ENCODE assay signal across 18 cellular contexts in genomic region chr6:81682238-81682795, GRCh38.
"Had no signal": no experiment of that assay in that cellular context is flagged by ENCODE, and none has a peak within 500 bp of the region (broad histone marks: within the 10 kb centered on the region; RNA-seq: fewer than 3 reads in every experiment).

No MANE protein-coding gene starts in this region.

- H3K27me3 ChIP-seq: dorsolateral prefrontal cortex, hepatocyte, neutrophil, tibial artery, uterus had no signal

- H3K27ac ChIP-seq: dorsolateral prefrontal cortex, hepatocyte, neutrophil, tibial artery, uterus had no signal

- H3K27ac Mint-ChIP-seq: activated CD4-positive, alpha-beta T cell treated with anti-CD3 and anti-CD28 coated beads, Interleukin-2, amount 10 ng/mL, durations not matched to agents 7 days and 5 days; endodermal cell; naive thymus-derived CD8-positive, alpha-beta T cell; stimulated activated naive B cell treated with anti-CD40 and anti-IgM and Interleukin-4, amounts not matched to agents 10 μg/mL and 1 μg/mL and 100 μg/mL, for 72 hours had no signal

- H3K27me3 Mint-ChIP-seq: activated CD4-positive, alpha-beta T cell treated with anti-CD3 and anti-CD28 coated beads, Interleukin-2, amount 10 ng/mL, durations not matched to agents 7 days and 5 days had no signal

- ATAC-seq: left lobe of liver; mucosa of descending colon; naive thymus-derived CD8-positive, alpha-beta T cell; stimulated activated naive B cell treated with anti-CD40 and anti-IgM and Interleukin-4, amounts not matched to agents 10 μg/mL and 1 μg/mL and 100 μg/mL, for 72 hours had no signal

- DNase-seq: activated CD4-positive, alpha-beta T cell treated with anti-CD3 and anti-CD28 coated beads, Interleukin-2, amount 10 ng/mL, durations not matched to agents 7 days and 5 days; activated CD4-positive, CD25-positive, alpha-beta regulatory T cell; activated CD8-positive, alpha-beta memory T cell treated with anti-CD3 and anti-CD28 coated beads for 24 hours; activated naive CD4-positive, alpha-beta T cell treated with Interleukin-2 at 50 U/mL for 16 hours; aorta; dorsolateral prefrontal cortex; endodermal cell; islet precursor cell; mucosa of descending colon; naive thymus-derived CD8-positive, alpha-beta T cell; stimulated activated CD4-positive, alpha-beta T cell treated with anti-CD3 and anti-CD28 coated beads, Interleukin-15, amount 100 ng/mL, for 24 hours; stimulated activated CD4-positive, alpha-beta T cell treated with anti-CD3 and anti-CD28 coated beads, Interleukin-4, amount 100 ng/mL, for 1 hour; stimulated activated naive B cell treated with anti-CD40 and anti-IgM and Interleukin-4, amounts not matched to agents 10 μg/mL and 1 μg/mL and 100 μg/mL, for 72 hours; tibial artery; uterus had no signal

- H3K4me3 ChIP-seq: dorsolateral prefrontal cortex, hepatocyte, mucosa of descending colon, tibial artery, uterus had no signal

- H3K4me1 Mint-ChIP-seq: activated CD4-positive, alpha-beta T cell treated with anti-CD3 and anti-CD28 coated beads, Interleukin-2, amount 10 ng/mL, durations not matched to agents 7 days and 5 days; endodermal cell; stimulated activated naive B cell treated with anti-CD40 and anti-IgM and Interleukin-4, amounts not matched to agents 10 μg/mL and 1 μg/mL and 100 μg/mL, for 72 hours had no signal

- H3K4me1 ChIP-seq: uterus had no signal

- H3K36me3 Mint-ChIP-seq: stimulated activated naive B cell treated with anti-CD40 and anti-IgM and Interleukin-4, amounts not matched to agents 10 μg/mL and 1 μg/mL and 100 μg/mL, for 72 hours had no signal

- H3K4me3 Mint-ChIP-seq: activated CD4-positive, alpha-beta T cell treated with anti-CD3 and anti-CD28 coated beads, Interleukin-2, amount 10 ng/mL, durations not matched to agents 7 days and 5 days; endodermal cell; naive thymus-derived CD8-positive, alpha-beta T cell; stimulated activated naive B cell treated with anti-CD40 and anti-IgM and Interleukin-4, amounts not matched to agents 10 μg/mL and 1 μg/mL and 100 μg/mL, for 72 hours had no signal

- H3K9me3 Mint-ChIP-seq: activated CD4-positive, alpha-beta T cell treated with anti-CD3 and anti-CD28 coated beads, Interleukin-2, amount 10 ng/mL, durations not matched to agents 7 days and 5 days had no signal

- H3K9me3 ChIP-seq: mucosa of descending colon, neutrophil, tibial artery, uterus had no signal

- H3K36me3 ChIP-seq: neutrophil, tibial artery, uterus had no signal
